In the genomic region with DNA sequence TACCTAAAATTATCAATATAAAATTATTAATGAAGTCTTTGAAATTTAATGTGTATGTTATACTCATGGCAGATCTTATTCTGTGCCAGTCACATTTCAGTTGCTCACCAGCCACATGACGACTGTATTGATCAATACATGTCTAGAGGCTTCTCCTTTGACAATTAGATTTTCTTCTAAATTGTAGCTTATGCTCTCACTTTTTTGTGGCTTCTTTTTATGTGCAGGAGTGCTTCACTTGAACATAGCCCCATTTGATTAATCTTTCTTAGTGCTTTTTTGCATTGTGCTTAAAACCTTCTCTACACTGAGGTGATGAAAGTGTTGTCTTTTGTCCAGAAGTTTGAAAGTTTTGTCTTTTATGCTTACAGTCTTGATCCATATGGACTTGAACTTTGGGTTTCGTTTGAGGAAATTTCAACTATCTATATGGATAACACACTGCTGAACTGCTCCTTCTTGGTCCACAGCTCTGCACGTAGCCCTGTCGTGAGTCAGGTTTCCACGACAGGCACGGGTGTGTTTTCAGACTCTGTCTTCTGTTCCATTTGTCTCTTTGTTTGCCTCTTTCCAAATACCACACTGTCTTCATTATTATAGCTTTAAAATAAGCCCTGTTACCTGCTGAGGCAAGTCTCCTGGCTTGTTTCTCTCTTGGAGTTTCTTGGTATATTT, we compare ENCODE assay signal across 17 cellular contexts.
A peak's percentile ranks its signal among the peaks of the same experiment; 100 is the strongest.
DNase-seq lines count a peak whose midpoint lies in the region; ATAC-seq, FAIRE-seq and TF ChIP-seq lines count a peak whose summit lies in the region.
"Had no signal": no experiment of that assay in that cellular context is flagged by ENCODE, and none has a peak within 500 bp of the region (broad histone marks: within the 10 kb centered on the region; RNA-seq: fewer than 3 reads in every experiment).

No MANE protein-coding gene starts in this region.

- no peak for FAIRE-seq in kidney (lab: Jason Lieb, UNC)
- FAIRE-seq: D721Med had no signal

- peak; percentile 22 for ATAC-seq in HG03442 (IDR thresholded peaks at IDR 0.05; ENCODE audit: unreplicated experiment)
- ATAC-seq in sciatic nerve = no peak

- CTCF ChIA-PET in activated naive CD4-positive, alpha-beta T cell treated with anti-CD3 and anti-CD28 coated beads for 36 hours (lab: Charles Lee) = interaction anchor here (0.7 to 1.3 kb wide), 5 partner anchors 13 to 133 kb away, joined by 3 to 4 read pairs (median 4); no protein-coding TSS in a partner anchor

- no peaks in the 10 kb centered on the region for H3K27me3 Mint-ChIP-seq in activated naive CD4-positive, alpha-beta T cell treated with anti-CD3 and anti-CD28 coated beads for 36 hours (ENCODE audit: low read depth)
- H3K27me3 Mint-ChIP-seq in activated naive CD8-positive, alpha-beta T cell treated with anti-CD3 and anti-CD28 coated beads for 36 hours = no peaks in the 10 kb centered on the region
- H3K27me3 Mint-ChIP-seq in stimulated activated naive CD8-positive, alpha-beta T cell treated with anti-CD3 and anti-CD28 coated beads, Interleukin-15, Interleukin-2, amounts not matched to agents 100 ng/mL and 50 ng/mL, for 24 hours = no peaks in the 10 kb centered on the region

- no peak overlapping the region for H3K9ac ChIP-seq in kidney (ENCODE audit: low read length in 2 of 2)

- H3K9me3 Mint-ChIP-seq in activated naive CD4-positive, alpha-beta T cell treated with anti-CD3 and anti-CD28 coated beads for 36 hours = no peaks in the 10 kb centered on the region
- peaks cover 3% of the 10 kb centered on the region for H3K9me3 Mint-ChIP-seq in activated naive CD8-positive, alpha-beta T cell treated with anti-CD3 and anti-CD28 coated beads for 36 hours
- no peaks in the 10 kb centered on the region for H3K9me3 Mint-ChIP-seq in stimulated activated naive CD8-positive, alpha-beta T cell treated with anti-CD3 and anti-CD28 coated beads, Interleukin-15, Interleukin-2, amounts not matched to agents 100 ng/mL and 50 ng/mL, for 24 hours
- H3K9me3 Mint-ChIP-seq: endodermal cell had no signal

- H3K4me1 ChIP-seq in kidney (ENCODE audit: control insufficient read depth in 1 of 2, insufficient read depth in 1 of 2, low read depth in 1 of 2, low read length in 2 of 2) = no peaks in the 10 kb centered on the region
- H3K4me1 ChIP-seq: adrenal gland had no signal

- intact Hi-C loops in activated naive CD4-positive, alpha-beta T cell treated with anti-CD3 and anti-CD28 coated beads for 36 hours (cut with micrococcal nuclease) = loop anchor here (1.0 kb wide), 3 partner anchors 17 to 116 kb away; no protein-coding TSS in a partner anchor
- intact Hi-C loops in sciatic nerve (cut with DNase I) (no loop called here), kidney (cut with DNase I) (no loop called here)

- H3K27ac Mint-ChIP-seq in activated naive CD4-positive, alpha-beta T cell treated with anti-CD3 and anti-CD28 coated beads for 36 hours = peak overlapping the region; percentile 94
- H3K27ac Mint-ChIP-seq in activated naive CD8-positive, alpha-beta T cell treated with anti-CD3 and anti-CD28 coated beads for 36 hours = peak overlapping the region; percentile 99
- peak overlapping the region; percentile 87 for H3K27ac Mint-ChIP-seq in stimulated activated naive CD8-positive, alpha-beta T cell treated with anti-CD3 and anti-CD28 coated beads, Interleukin-15, Interleukin-2, amounts not matched to agents 100 ng/mL and 50 ng/mL, for 24 hours
- H3K27ac Mint-ChIP-seq: endodermal cell had no signal

- no peak overlapping the region for H3K27ac ChIP-seq in kidney (ENCODE audit: low read depth in 2 of 2, low read length in 2 of 2)
- H3K27ac ChIP-seq: adrenal gland, left ventricle myocardium inferior had no signal

- no peaks in the 10 kb centered on the region for H3K9me3 ChIP-seq in kidney (ENCODE audit: control insufficient read depth in 1 of 2, low read length in 2 of 2)
- H3K9me3 ChIP-seq: adrenal gland, left ventricle myocardium inferior had no signal

- peak overlapping the region; percentile 54 for H3K4me3 Mint-ChIP-seq in activated naive CD4-positive, alpha-beta T cell treated with anti-CD3 and anti-CD28 coated beads for 36 hours
- peak overlapping the region; percentile 78 for H3K4me3 Mint-ChIP-seq in activated naive CD8-positive, alpha-beta T cell treated with anti-CD3 and anti-CD28 coated beads for 36 hours
- peak overlapping the region; percentile 50 for H3K4me3 Mint-ChIP-seq in stimulated activated naive CD8-positive, alpha-beta T cell treated with anti-CD3 and anti-CD28 coated beads, Interleukin-15, Interleukin-2, amounts not matched to agents 100 ng/mL and 50 ng/mL, for 24 hours
- H3K4me3 Mint-ChIP-seq: endodermal cell had no signal

- H3K4me1 Mint-ChIP-seq in activated naive CD4-positive, alpha-beta T cell treated with anti-CD3 and anti-CD28 coated beads for 36 hours (ENCODE audit: low read depth) = peaks cover 49% of the 10 kb centered on the region
- peaks cover 51% of the 10 kb centered on the region for H3K4me1 Mint-ChIP-seq in activated naive CD8-positive, alpha-beta T cell treated with anti-CD3 and anti-CD28 coated beads for 36 hours
- peaks cover 47% of the 10 kb centered on the region for H3K4me1 Mint-ChIP-seq in stimulated activated naive CD8-positive, alpha-beta T cell treated with anti-CD3 and anti-CD28 coated beads, Interleukin-15, Interleukin-2, amounts not matched to agents 100 ng/mL and 50 ng/mL, for 24 hours (ENCODE audit: low read depth)

- peak; percentile 37 for DNase-seq in activated naive CD4-positive, alpha-beta T cell treated with anti-CD3 and anti-CD28 coated beads for 36 hours
- no peak for DNase-seq in activated naive CD4-positive, alpha-beta T cell (lab: John Stamatoyannopoulos, UW)
- no peak for DNase-seq in activated naive CD8-positive, alpha-beta T cell treated with anti-CD3 and anti-CD28 coated beads for 36 hours
- DNase-seq in germinal center (ENCODE audit: low spot score) (no peak), sciatic nerve (ENCODE audit: low spot score) (no peak), kidney (no peak)
- DNase-seq: adrenal gland, endodermal cell, GF-D8, left ventricle myocardium inferior, NCI-H1694 treated with DMSO at 0.1 percent for 48 hours, NCI-H446 treated with DMSO at 0.1 percent for 48 hours, SHP77, T1000 had no signal

- peaks cover 2% of the 10 kb centered on the region for H3K36me3 Mint-ChIP-seq in activated naive CD4-positive, alpha-beta T cell treated with anti-CD3 and anti-CD28 coated beads for 36 hours (ENCODE audit: low read depth)
- H3K36me3 Mint-ChIP-seq in activated naive CD8-positive, alpha-beta T cell treated with anti-CD3 and anti-CD28 coated beads for 36 hours = peaks cover 9% of the 10 kb centered on the region
- no peaks in the 10 kb centered on the region for H3K36me3 Mint-ChIP-seq in stimulated activated naive CD8-positive, alpha-beta T cell treated with anti-CD3 and anti-CD28 coated beads, Interleukin-15, Interleukin-2, amounts not matched to agents 100 ng/mL and 50 ng/mL, for 24 hours (ENCODE audit: low read depth)

- no peak for TF ChIP-seq CTCF in kidney (IDR thresholded peaks at IDR 0.05; ENCODE audit: borderline replicate concordance, extremely low read depth, insufficient read depth)

- no peak overlapping the region for H3K4me3 ChIP-seq in kidney (ENCODE audit: low read length in 2 of 2)
- H3K4me3 ChIP-seq: adrenal gland, left ventricle myocardium inferior had no signal

- H3K36me3 ChIP-seq in kidney (ENCODE audit: control insufficient read depth in 1 of 2, insufficient read depth in 2 of 2, low read length in 2 of 2) = no peaks in the 10 kb centered on the region
- H3K36me3 ChIP-seq: adrenal gland, left ventricle myocardium inferior had no signal
